In genomic region chr2:156411835-156412234, GRCh38 we compare ENCODE assay signal across 27 cellular contexts.
"Had no signal": no experiment of that assay in that cellular context is flagged by ENCODE, and none has a peak within 500 bp of the region (broad histone marks: within the 10 kb centered on the region; RNA-seq: fewer than 3 reads in every experiment).

No MANE protein-coding gene starts in this region.

- H3K36me3 Mint-ChIP-seq: naive thymus-derived CD8-positive, alpha-beta T cell; natural killer cell treated with Interleukin-12 subunit alpha and Interleukin-12 subunit beta and Interleukin-15 and Interleukin-18, amount 100 ng/mL, for 72 hours; stimulated activated effector memory CD8-positive, alpha-beta T cell treated with anti-CD3 and anti-CD28 coated beads, Interleukin-12 subunit alpha, Interleukin-12 subunit beta, amount 100 ng/mL, for 72 hours; stimulated activated naive B cell treated with anti-CD40 and anti-IgM and Interleukin-4, amounts not matched to agents 10 μg/mL and 1 μg/mL and 100 μg/mL, for 72 hours had no signal

- H3K27me3 ChIP-seq: neutrophil, pancreas, right lobe of liver, sigmoid colon, stomach, thyroid gland, tibial nerve, upper lobe of left lung, vagina had no signal

- H3K4me1 ChIP-seq: pancreas, prostate gland, right lobe of liver, sigmoid colon, stomach, thyroid gland, tibial nerve, upper lobe of left lung, vagina had no signal

- H3K4me3 Mint-ChIP-seq: naive thymus-derived CD8-positive, alpha-beta T cell; natural killer cell treated with Interleukin-12 subunit alpha and Interleukin-12 subunit beta and Interleukin-15 and Interleukin-18, amount 100 ng/mL, for 72 hours; nephron progenitor cell; neural crest cell; stimulated activated effector memory CD8-positive, alpha-beta T cell treated with anti-CD3 and anti-CD28 coated beads, Interleukin-12 subunit alpha, Interleukin-12 subunit beta, amount 100 ng/mL, for 72 hours; stimulated activated naive B cell treated with anti-CD40 and anti-IgM and Interleukin-4, amounts not matched to agents 10 μg/mL and 1 μg/mL and 100 μg/mL, for 72 hours; stimulated activated naive CD8-positive, alpha-beta T cell treated with anti-CD3 and anti-CD28 coated beads, Interleukin-15, Interleukin-2, amounts not matched to agents 100 ng/mL and 50 ng/mL, for 24 hours had no signal

- H3K4me3 ChIP-seq: pancreas, prostate gland, right lobe of liver, sigmoid colon, stomach, thoracic aorta, thyroid gland, tibial nerve, upper lobe of left lung, vagina had no signal

- DNase-seq: naive thymus-derived CD8-positive, alpha-beta T cell; nephron progenitor cell; nucleus accumbens; pancreas; right cardiac atrium; right lobe of liver; sigmoid colon; small intestine; stimulated activated CD4-positive, alpha-beta T cell treated with anti-CD3 and anti-CD28 coated beads, Interleukin-15, amount 100 ng/mL, for 24 hours; stimulated activated CD4-positive, alpha-beta T cell treated with anti-CD3 and anti-CD28 coated beads, Interleukin-2, amount 100 ng/mL, for 24 hours; stimulated activated CD4-positive, alpha-beta T cell treated with anti-CD3 and anti-CD28 coated beads, Interleukin-2, amount 100 ng/mL, for 48 hours; stimulated activated CD4-positive, alpha-beta T cell treated with anti-CD3 and anti-CD28 coated beads, Interleukin-4, amount 100 ng/mL, for 24 hours; stimulated activated naive B cell treated with anti-CD40 and anti-IgM and Interleukin-4, amounts not matched to agents 10 μg/mL and 1 μg/mL and 100 μg/mL, for 72 hours; stimulated activated naive CD4-positive, alpha-beta T cell treated with Interleukin-2 at 50 U/mL for 16 hours; stomach; thyroid gland; trophoblast cell; upper lobe of left lung had no signal

- H3K9me3 ChIP-seq: neutrophil, pancreas, prostate gland, right lobe of liver, sigmoid colon, stomach, thoracic aorta, thyroid gland, tibial nerve, upper lobe of left lung, vagina had no signal

- H3K4me1 Mint-ChIP-seq: naive thymus-derived CD8-positive, alpha-beta T cell; nephron progenitor cell; neural crest cell; stimulated activated effector memory CD8-positive, alpha-beta T cell treated with anti-CD3 and anti-CD28 coated beads, Interleukin-12 subunit alpha, Interleukin-12 subunit beta, amount 100 ng/mL, for 72 hours; stimulated activated naive B cell treated with anti-CD40 and anti-IgM and Interleukin-4, amounts not matched to agents 10 μg/mL and 1 μg/mL and 100 μg/mL, for 72 hours had no signal

- ATAC-seq: naive thymus-derived CD8-positive, alpha-beta T cell; natural killer cell treated with Interleukin-12 subunit alpha and Interleukin-12 subunit beta and Interleukin-15 and Interleukin-18, amount 100 ng/mL, for 72 hours; pancreas; right cardiac atrium; right lobe of liver; stimulated activated effector memory CD8-positive, alpha-beta T cell treated with anti-CD3 and anti-CD28 coated beads, Interleukin-12 subunit alpha, Interleukin-12 subunit beta, amount 100 ng/mL, for 72 hours; stimulated activated naive B cell treated with anti-CD40 and anti-IgM and Interleukin-4, amounts not matched to agents 10 μg/mL and 1 μg/mL and 100 μg/mL, for 72 hours had no signal

- H3K9me3 Mint-ChIP-seq: naive thymus-derived CD8-positive, alpha-beta T cell; natural killer cell treated with Interleukin-12 subunit alpha and Interleukin-12 subunit beta and Interleukin-15 and Interleukin-18, amount 100 ng/mL, for 72 hours; nephron progenitor cell; neural crest cell; stimulated activated effector memory CD8-positive, alpha-beta T cell treated with anti-CD3 and anti-CD28 coated beads, Interleukin-12 subunit alpha, Interleukin-12 subunit beta, amount 100 ng/mL, for 72 hours; stimulated activated naive B cell treated with anti-CD40 and anti-IgM and Interleukin-4, amounts not matched to agents 10 μg/mL and 1 μg/mL and 100 μg/mL, for 72 hours; stimulated activated naive CD8-positive, alpha-beta T cell treated with anti-CD3 and anti-CD28 coated beads, Interleukin-15, Interleukin-2, amounts not matched to agents 100 ng/mL and 50 ng/mL, for 24 hours had no signal

- H3K36me3 ChIP-seq: neutrophil, pancreas, prostate gland, right lobe of liver, sigmoid colon, stomach, thoracic aorta, thyroid gland, tibial nerve, upper lobe of left lung, vagina had no signal

- H3K27ac ChIP-seq: neutrophil, pancreas, prostate gland, right lobe of liver, sigmoid colon, stomach, thoracic aorta, thyroid gland, tibial nerve, upper lobe of left lung, vagina had no signal

- H3K27me3 Mint-ChIP-seq: stimulated activated naive B cell treated with anti-CD40 and anti-IgM and Interleukin-4, amounts not matched to agents 10 μg/mL and 1 μg/mL and 100 μg/mL, for 72 hours had no signal

- H3K27ac Mint-ChIP-seq: naive thymus-derived CD8-positive, alpha-beta T cell; natural killer cell treated with Interleukin-12 subunit alpha and Interleukin-12 subunit beta and Interleukin-15 and Interleukin-18, amount 100 ng/mL, for 72 hours; nephron progenitor cell; stimulated activated effector memory CD8-positive, alpha-beta T cell treated with anti-CD3 and anti-CD28 coated beads, Interleukin-12 subunit alpha, Interleukin-12 subunit beta, amount 100 ng/mL, for 72 hours; stimulated activated naive B cell treated with anti-CD40 and anti-IgM and Interleukin-4, amounts not matched to agents 10 μg/mL and 1 μg/mL and 100 μg/mL, for 72 hours; stimulated activated naive CD8-positive, alpha-beta T cell treated with anti-CD3 and anti-CD28 coated beads, Interleukin-15, Interleukin-2, amounts not matched to agents 100 ng/mL and 50 ng/mL, for 24 hours had no signal
